ENCODE assay signal across 1 cellular context in the genomic region with DNA sequence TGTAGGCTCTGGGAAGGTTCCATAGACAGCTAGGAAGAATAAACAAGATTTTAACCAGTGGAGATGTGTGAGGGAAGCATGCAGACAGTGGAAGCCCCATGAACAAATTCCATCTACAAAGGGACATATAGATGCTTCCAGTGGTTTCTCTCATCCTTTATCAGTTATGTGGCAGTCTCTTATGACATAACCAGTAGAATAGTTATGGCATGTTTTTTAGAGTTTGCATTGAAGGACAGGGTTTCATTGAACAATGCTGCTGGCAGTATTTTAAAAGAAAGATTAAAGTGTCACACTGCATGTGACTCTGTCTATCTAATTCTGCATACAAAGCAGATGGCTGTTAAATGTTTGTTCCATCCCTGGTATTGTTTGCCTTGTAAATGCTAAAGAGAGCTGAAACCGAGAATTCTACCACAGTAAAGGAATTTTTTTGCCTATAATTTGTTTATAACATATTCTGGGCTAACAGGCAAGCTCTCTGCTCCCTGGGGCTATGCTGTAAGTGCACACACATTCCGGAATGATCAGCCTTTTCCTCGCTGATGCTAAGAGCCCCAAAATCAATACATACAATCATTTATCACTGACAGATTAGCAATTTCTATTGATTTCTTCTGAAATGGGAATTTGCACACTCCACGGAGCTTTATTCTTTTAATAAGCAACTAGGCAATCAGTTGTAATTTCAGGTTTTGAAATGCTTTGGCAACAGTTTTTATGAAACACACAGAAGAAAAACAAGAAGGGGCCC.
TF ChIP-seq lines count a peak whose summit lies in the region.

No MANE protein-coding gene starts in this region.

TF ChIP-seq in HepG2, 621 proteins besides CTCF, POLR2A, EP300 and RAD21:
- TF ChIP-seq ZNF432 (CRISPR knock-in tag; IDR thresholded peaks at IDR 0.05; ENCODE audit: borderline replicate concordance): no peak
- no peak for TF ChIP-seq ZNF12 (CRISPR knock-in tag; IDR thresholded peaks at IDR 0.05)
- peak; percentile 52; the same call in 1 of the 2 replicates for TF ChIP-seq KAT2B (IDR thresholded peaks at IDR 0.05; ENCODE audit: borderline replicate concordance, low read depth, low read length)
- TF ChIP-seq, protein P1, sequence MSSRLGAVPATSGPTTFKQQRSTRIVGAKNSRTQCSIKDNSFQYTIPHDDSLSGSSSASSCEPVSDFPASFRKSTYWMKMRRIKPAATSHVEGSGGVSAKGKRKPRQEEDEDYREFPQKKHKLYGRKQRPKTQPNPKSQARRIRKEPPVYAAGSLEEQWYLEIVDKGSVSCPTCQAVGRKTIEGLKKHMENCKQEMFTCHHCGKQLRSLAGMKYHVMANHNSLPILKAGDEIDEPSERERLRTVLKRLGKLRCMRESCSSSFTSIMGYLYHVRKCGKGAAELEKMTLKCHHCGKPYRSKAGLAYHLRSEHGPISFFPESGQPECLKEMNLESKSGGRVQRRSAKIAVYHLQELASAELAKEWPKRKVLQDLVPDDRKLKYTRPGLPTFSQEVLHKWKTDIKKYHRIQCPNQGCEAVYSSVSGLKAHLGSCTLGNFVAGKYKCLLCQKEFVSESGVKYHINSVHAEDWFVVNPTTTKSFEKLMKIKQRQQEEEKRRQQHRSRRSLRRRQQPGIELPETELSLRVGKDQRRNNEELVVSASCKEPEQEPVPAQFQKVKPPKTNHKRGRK (CRISPR knock-in tag; IDR thresholded peaks at IDR 0.05): no peak
- TF ChIP-seq RELA (CRISPR knock-in tag; IDR thresholded peaks at IDR 0.05): no peak
